In genomic region chr7:88758355-88759215, GRCh38 we compare ENCODE assay signal across 9 cellular contexts. TPM values are rescaled to one million over a fixed set of nuclear protein-coding genes. Genes with fewer than 3 reads are reported as not detected.
DNase-seq lines count a peak whose midpoint lies in the region; ATAC-seq and TF ChIP-seq lines count a peak whose summit lies in the region.
"Had no signal": no experiment of that assay in that cellular context is flagged by ENCODE, and none has a peak within 500 bp of the region (broad histone marks: within the 10 kb centered on the region; RNA-seq: fewer than 3 reads in every experiment).

No MANE protein-coding gene starts in this region.

- no peaks in the 10 kb centered on the region for H3K79me2 ChIP-seq in mammary epithelial cell (ENCODE audit: insufficient read depth, low read length)

- H3K36me3 ChIP-seq in mammary epithelial cell (ENCODE audit: insufficient read depth, low read length): no peaks in the 10 kb centered on the region
- no peaks in the 10 kb centered on the region for H3K36me3 ChIP-seq in right lobe of liver
- no peaks in the 10 kb centered on the region for H3K36me3 ChIP-seq in vagina

- no peak for TF ChIP-seq POLR2A in right lobe of liver (IDR thresholded peaks at IDR 0.05)
- TF ChIP-seq POLR2A in vagina (IDR thresholded peaks at IDR 0.05): no peak

- H3K4me3 ChIP-seq in mammary epithelial cell (replicated peaks in 1 of 3; ENCODE audit: insufficient read depth in 1 of 3, low read depth in 2 of 3, low read length in 3 of 3) (no peak overlapping the region), right lobe of liver (peak overlapping the region; percentile 7 to 22 (median 8)), vagina (peak overlapping the region; percentile 32 to 35)

- no peaks in the 10 kb centered on the region for H3K4me1 ChIP-seq in mammary epithelial cell (ENCODE audit: insufficient read depth, low read length)
- H3K4me1 ChIP-seq in right lobe of liver: peaks cover 0 to 15% (median 0%) of the 10 kb centered on the region in 4 donors
- H3K4me1 ChIP-seq in vagina: peaks cover 19% of the 10 kb centered on the region

- no TSS peak for BruUV-seq in mammary epithelial cell (replicated peaks; lab: Mats Ljungman, UMichigan)

- H4K20me1 ChIP-seq in mammary epithelial cell (ENCODE audit: insufficient read depth, low read length): no peaks in the 10 kb centered on the region

- peak; percentile 25 for ATAC-seq in HG02759 (IDR thresholded peaks at IDR 0.05; ENCODE audit: unreplicated experiment)
- peak; percentile 28 to 59 (median 43) for ATAC-seq in right lobe of liver
- no peak for ATAC-seq in HG03139 (IDR thresholded peaks at IDR 0.05; ENCODE audit: unreplicated experiment)
- ATAC-seq in HG03045 (IDR thresholded peaks at IDR 0.05; ENCODE audit: unreplicated experiment): no peak

- CTCF ChIA-PET in mammary epithelial cell (lab: Charles Lee; ENCODE audit: low non-redundant PET): no interaction called here

- H3K27ac ChIP-seq in mammary epithelial cell (ENCODE audit: insufficient read depth, low read depth, low read length) (no peak overlapping the region), right lobe of liver (no peak overlapping the region), vagina (no peak overlapping the region)

- H3K27me3 ChIP-seq in mammary epithelial cell (ENCODE audit: insufficient read depth, low read length): peaks cover 27% of the 10 kb centered on the region
- H3K27me3 ChIP-seq in right lobe of liver: peaks cover 0 to 26% of the 10 kb centered on the region in 2 donors
- peaks cover 4% of the 10 kb centered on the region for H3K27me3 ChIP-seq in vagina

- H3K9me3 ChIP-seq in mammary epithelial cell (replicated peaks; ENCODE audit: insufficient read depth, low read length) (no peaks in the 10 kb centered on the region), right lobe of liver (no peaks in the 10 kb centered on the region), vagina (no peaks in the 10 kb centered on the region)

- no peak overlapping the region for H3K4me2 ChIP-seq in mammary epithelial cell (ENCODE audit: insufficient read depth, low read depth, low read length)

- dilution Hi-C loops in mammary epithelial cell (cut with HindIII; ENCODE audit: low sequenced_read_pairs): no loop called here

- WGBS in mammary epithelial cell (ENCODE audit: low coverage, missing lambda C conversion rate): 12% methylated on average over 25 of the region's 33 CpGs
- WGBS in right lobe of liver (ENCODE audit: insufficient coverage, low coverage, low lambda C conversion rate, missing lambda C conversion rate): 2% methylated on average over 31 of the region's 33 CpGs

- in situ Hi-C loops in mammary epithelial cell (cut with MboI; ENCODE audit: low sequenced_read_pairs in 2 of 2): no loop called here

- peak overlapping the region; percentile 20 for H2AFZ ChIP-seq in mammary epithelial cell (ENCODE audit: low read depth, low read length)

- peak; percentile 59 for DNase-seq in AG20443 (ENCODE audit: low spot score)
- no peak for DNase-seq in mammary epithelial cell
- peak in 1 of 3 donors; percentile 22 for DNase-seq in right lobe of liver
- no peak for DNase-seq in vagina (ENCODE audit: extremely low spot score in 2 of 2)
- no peak for DNase-seq in amniotic stem cell (lab: John Stamatoyannopoulos, UW)

- no peak overlapping the region for H3K9ac ChIP-seq in mammary epithelial cell (ENCODE audit: insufficient read depth, low read length)

- TF ChIP-seq CTCF in mammary epithelial cell (conservative IDR thresholded peaks at IDR 0.05 in 1 of 2, IDR thresholded peaks at IDR 0.05 in 1 of 2; ENCODE audit: extremely low read depth in 1 of 2, insufficient read depth in 1 of 2, low read depth in 1 of 2, low read length in 2 of 2) (no peak), right lobe of liver (IDR thresholded peaks at IDR 0.05) (no peak), vagina (IDR thresholded peaks at IDR 0.05) (no peak)

- intact Hi-C loops in mammary epithelial cell (cut with micrococcal nuclease): no loop called here
- intact Hi-C loops in right lobe of liver (cut with DNase I): no loop called here
- intact Hi-C loops in vagina (cut with DNase I): no loop called here

RNA-seq across cellular contexts. Expression of gene ZNF804B, which starts 0.9 kb away (rescaled TPM):
- not detected for total RNA-seq in mammary epithelial cell
- polyA plus RNA-seq in mammary epithelial cell: not detected
- polyA minus RNA-seq in mammary epithelial cell: not detected
- not detected for total RNA-seq in right lobe of liver
- total RNA-seq in vagina: not detected
- total RNA-seq: skeletal muscle tissue had no signal

RNA-seq across cellular contexts. Expression of gene TEX47, which starts 37.0 kb away (rescaled TPM):
- total RNA-seq in mammary epithelial cell: not detected
- polyA plus RNA-seq in mammary epithelial cell: not detected
- polyA minus RNA-seq in mammary epithelial cell: not detected
- not detected for total RNA-seq in right lobe of liver
- total RNA-seq in vagina: not detected
- total RNA-seq: skeletal muscle tissue had no signal

Comparison
In these comparisons a context has a peak if more than half of its experiments do, and no peak if none do; other contexts are left out.
1. ATAC-seq: peak in HG02759 (single experiment) and right lobe of liver (4 of 4); none in HG03139 (single experiment) and HG03045 (single experiment).
2. H3K4me3 ChIP-seq: peak in right lobe of liver (3 of 3) and vagina (2 of 2); none in mammary epithelial cell (0 of 3).